ENCODE assay signal across 12 cellular contexts in genomic region chr1:229972600-229973296, GRCh38.
DNase-seq lines count a peak whose midpoint lies in the region; ATAC-seq and TF ChIP-seq lines count a peak whose summit lies in the region.
"Had no signal": no experiment of that assay in that cellular context is flagged by ENCODE, and none has a peak within 500 bp of the region (broad histone marks: within the 10 kb centered on the region; RNA-seq: fewer than 3 reads in every experiment).

No MANE protein-coding gene starts in this region.

- TF ChIP-seq CTCF in CD14-positive monocyte (IDR thresholded peaks at IDR 0.05) (peak; percentile 27), GM23338 (conservative IDR thresholded peaks at IDR 0.05; ENCODE audit: low read depth in 2 of 2) (peak; percentile 71 to 79), astrocyte of the spinal cord (IDR thresholded peaks at IDR 0.05; ENCODE audit: low read depth, low read length) (peak; percentile 18)

- intact Hi-C loops in CD14-positive monocyte (cut with micrococcal nuclease), result no loop called here

- no peaks in the 10 kb centered on the region for H3K4me1 ChIP-seq in GM23338 (ENCODE audit: insufficient read depth)

- H3K4me3 Mint-ChIP-seq in CD14-positive monocyte (no peak overlapping the region), GM23338 (no peak overlapping the region), T-cell (no peak overlapping the region)

- H3K27me3 ChIP-seq in GM23338 (ENCODE audit: insufficient read depth), result no peaks in the 10 kb centered on the region

- no peaks in the 10 kb centered on the region for H4K20me1 ChIP-seq in GM23338 (replicated peaks; ENCODE audit: insufficient read depth)

- H3K36me3 ChIP-seq in GM23338 (ENCODE audit: insufficient read depth), result no peaks in the 10 kb centered on the region; the same call in 1 of the 2 replicates

- DNase-seq in CD14-positive monocyte (ENCODE audit: low spot score) (no peak), GM23338 (ENCODE audit: low spot score) (peak; percentile 73), astrocyte of the spinal cord (ENCODE audit: low read depth, low spot score) (no peak), left lobe of liver (ENCODE audit: low spot score) (no peak), T-cell (no peak)
- DNase-seq in stimulated activated CD8-positive, alpha-beta memory T cell treated with anti-CD3 and anti-CD28 coated beads, Interleukin-4, amount 100 ng/mL, for 48 hours, result no peak
- DNase-seq: activated CD8-positive, alpha-beta memory T cell treated with anti-CD3 and anti-CD28 coated beads, Interleukin-2, amount 50 U/mL, for 48 hours; T-helper 1 cell had no signal

- no peaks in the 10 kb centered on the region for H3K79me2 ChIP-seq in GM23338 (replicated peaks; ENCODE audit: insufficient read depth)

- peaks cover 0 to 4% (median 2%) of the 10 kb centered on the region in 3 donors for H3K27me3 Mint-ChIP-seq in CD14-positive monocyte (ENCODE audit: low read depth in 3 of 3)
- H3K27me3 Mint-ChIP-seq in GM23338 (ENCODE audit: insufficient read depth, low read depth, poor library complexity), result no peaks in the 10 kb centered on the region
- peaks cover 10 to 15% of the 10 kb centered on the region in 2 donors for H3K27me3 Mint-ChIP-seq in T-cell

- ATAC-seq in GM23338 (peak; percentile 96), left lobe of liver (peak; percentile 60), GM19397 (IDR thresholded peaks at IDR 0.05; ENCODE audit: unreplicated experiment) (no peak), HG03039 (IDR thresholded peaks at IDR 0.05; ENCODE audit: unreplicated experiment) (no peak), T-cell (replicated peaks in 1 of 4) (no peak)

- H2AFZ ChIP-seq in GM23338, result peak overlapping the region; percentile 98

- no peaks in the 10 kb centered on the region for H3K36me3 Mint-ChIP-seq in CD14-positive monocyte
- no peaks in the 10 kb centered on the region; the same call in 2 of the 3 replicates for H3K36me3 Mint-ChIP-seq in GM23338 (ENCODE audit: low read depth)
- H3K36me3 Mint-ChIP-seq in T-cell, result no peaks in the 10 kb centered on the region

- H3K27ac Mint-ChIP-seq in CD14-positive monocyte (no peak overlapping the region), GM23338 (no peak overlapping the region), T-cell (no peak overlapping the region)

- H3K4me1 Mint-ChIP-seq in CD14-positive monocyte (no peaks in the 10 kb centered on the region), GM23338 (no peaks in the 10 kb centered on the region), T-cell (peaks cover 0 to 10% (median 4%) of the 10 kb centered on the region in 3 donors)

- POLR2A ChIA-PET in T-cell (lab: Charles Lee), result no interaction called here

- CTCF ChIA-PET in T-cell (lab: Charles Lee), result no interaction called here

- H3K9me3 Mint-ChIP-seq in CD14-positive monocyte (peaks cover 5 to 10% (median 7%) of the 10 kb centered on the region in 7 donors), GM23338 (peaks cover 21% of the 10 kb centered on the region), T-cell (peaks cover 10 to 17% (median 17%) of the 10 kb centered on the region in 3 donors)

- in situ Hi-C loops in astrocyte of the spinal cord (cut with HindIII; ENCODE audit: low sequenced_read_pairs), result no loop called here

- no peak overlapping the region for H3K4me2 ChIP-seq in GM23338
- H3K4me2 ChIP-seq: KMS-11 had no signal

- no peak overlapping the region for H3K27ac ChIP-seq in GM23338 (ENCODE audit: low read depth)
- H3K27ac ChIP-seq: KMS-11, skin epidermis had no signal

- no peaks in the 10 kb centered on the region for H3K9me2 ChIP-seq in GM23338 (ENCODE audit: insufficient read depth)

- H3K4me3 ChIP-seq in GM23338, result no peak overlapping the region
- no peak overlapping the region for H3K4me3 ChIP-seq in astrocyte of the spinal cord (ENCODE audit: low read depth, low read length)
- H3K4me3 ChIP-seq: skin epidermis had no signal

- no peaks in the 10 kb centered on the region for H3F3A ChIP-seq in GM23338 (replicated peaks; ENCODE audit: low read depth)

TF ChIP-seq in GM23338, 12 proteins besides CTCF, POLR2A, EP300 and RAD21:
- TF ChIP-seq EZH2 (IDR thresholded peaks at IDR 0.05; ENCODE audit: low read depth, unreplicated experiment) (no peak), ETS1 (IDR thresholded peaks at IDR 0.05) (no peak), ZNF462 (CRISPR knock-in tag; IDR thresholded peaks at IDR 0.05) (no peak), EZH2phosphoT487 (IDR thresholded peaks at IDR 0.05; ENCODE audit: unreplicated experiment) (no peak)
TF ChIP-seq in GM23338: peak in this region for 0.

Comparison
In these comparisons a context has a peak if more than half of its experiments do, and no peak if none do; other contexts are left out.
1. CTCF ChIP-seq: peak in every context shown above with its lines; median percentile 75 in GM23338; 27 in CD14-positive monocyte; 18 in astrocyte of the spinal cord.
2. ATAC-seq: peak in GM23338 (single experiment) and left lobe of liver (single experiment); none in GM19397 (single experiment), HG03039 (single experiment) and T-cell (0 of 4).